Comparison of ENCODE assay signal across 8 cellular contexts in the genomic region with DNA sequence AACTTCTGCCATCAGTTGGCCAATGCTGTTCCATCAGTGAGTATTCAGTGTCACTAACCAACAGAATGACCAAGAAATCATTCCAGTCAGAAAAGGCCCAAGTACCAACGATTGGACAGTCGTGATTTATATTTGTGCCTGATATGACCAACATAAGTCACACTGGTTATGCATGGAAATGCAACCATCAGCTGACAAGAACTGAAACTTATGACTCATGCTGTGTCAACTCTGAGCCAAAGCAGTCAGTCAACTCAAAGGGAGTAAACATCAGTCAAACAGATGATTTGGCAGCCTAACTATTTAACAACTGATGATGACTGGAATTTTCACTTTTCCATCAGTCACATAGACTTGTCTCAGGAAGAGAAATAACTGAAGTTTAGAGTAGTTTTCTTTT.
DNase-seq lines count a peak whose midpoint lies in the region; ATAC-seq lines count a peak whose summit lies in the region.

No MANE protein-coding gene starts in this region.

- peak; percentile 96 for ATAC-seq in HG02884 (IDR thresholded peaks at IDR 0.05; ENCODE audit: unreplicated experiment)
- no peak for ATAC-seq in GM21528 (IDR thresholded peaks at IDR 0.05; ENCODE audit: low FRiP score, unreplicated experiment)

- DNase-seq in activated T-cell treated with anti-CD3 and anti-CD28 coated beads for 48 hours (ENCODE audit: low read depth) (peak; percentile 14), activated T-cell treated with anti-CD3 and anti-CD28 coated beads for 4 hours (no peak), RKO (ENCODE audit: low spot score) (peak; percentile 96), lung microvascular endothelial cell (ENCODE audit: low read depth in 2 of 2) (peak; percentile 69 to 72), iPS-NIHi11 (ENCODE audit: low spot score) (no peak)
- no peak for DNase-seq in activated CD4-positive, CD25-positive, alpha-beta regulatory T cell treated with anti-CD3 and anti-CD28 coated beads, Interleukin-2, amount 50 U/mL, for 72 hours

Comparison
In these comparisons a context has a peak if more than half of its experiments do, and no peak if none do; other contexts are left out.
1. DNase-seq: peak in activated T-cell treated with anti-CD3 and anti-CD28 coated beads for 48 hours (single experiment), RKO (single experiment) and lung microvascular endothelial cell (2 of 2); none in activated T-cell treated with anti-CD3 and anti-CD28 coated beads for 4 hours (single experiment), activated CD4-positive, CD25-positive, alpha-beta regulatory T cell treated with anti-CD3 and anti-CD28 coated beads, Interleukin-2, amount 50 U/mL, for 72 hours (single experiment) and iPS-NIHi11 (single experiment).